Comparison of ENCODE assay signal across 1 cellular context in genomic region chr3:107431298-107432012, GRCh38.
TF ChIP-seq lines count a peak whose summit lies in the region.

No MANE protein-coding gene starts in this region.

TF ChIP-seq in H1, 55 proteins besides CTCF, POLR2A, EP300 and RAD21 (continued from another document):
- no peak for TF ChIP-seq KDM1A (IDR thresholded peaks at IDR 0.05; ENCODE audit: borderline replicate concordance, low read length)
- TF ChIP-seq CBX5 (IDR thresholded peaks at IDR 0.05; ENCODE audit: low read depth, low read length): no peak
- 0 out of 4 replicates have a peak, but pooled peaks of 1 of the 2 experiments have one; percentile 17 for TF ChIP-seq SIN3A (conservative IDR thresholded peaks at IDR 0.05 in 1 of 2, IDR thresholded peaks at IDR 0.05 in 1 of 2; ENCODE audit: low read depth in 1 of 2, low read length in 2 of 2)
- no peak for TF ChIP-seq TEAD4 (IDR thresholded peaks at IDR 0.05; ENCODE audit: low read depth, low read length)
- TF ChIP-seq RBBP5 (IDR thresholded peaks at IDR 0.05; ENCODE audit: borderline replicate concordance, low read depth, low read length): peak; percentile 61; the same call in 1 of the 2 replicates
- peak; percentile 24; the same call in 1 of the 2 replicates for TF ChIP-seq GTF2F1 (IDR thresholded peaks at IDR 0.05; ENCODE audit: borderline replicate concordance, low read depth, low read length)
- no peak for TF ChIP-seq CREB1 (IDR thresholded peaks at IDR 0.05)
- TF ChIP-seq TAF1 (IDR thresholded peaks at IDR 0.05; ENCODE audit: low read depth, low read length): peak; percentile 84
- no peak for TF ChIP-seq TAF7 (optimal IDR thresholded peaks at IDR 0.05; ENCODE audit: borderline replicate concordance, low read depth, low read length)
- TF ChIP-seq, protein P1, sequence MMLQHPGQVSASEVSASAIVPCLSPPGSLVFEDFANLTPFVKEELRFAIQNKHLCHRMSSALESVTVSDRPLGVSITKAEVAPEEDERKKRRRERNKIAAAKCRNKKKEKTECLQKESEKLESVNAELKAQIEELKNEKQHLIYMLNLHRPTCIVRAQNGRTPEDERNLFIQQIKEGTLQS (IDR thresholded peaks at IDR 0.05; ENCODE audit: insufficient read depth, low read depth, low read length): no peak
- no peak for TF ChIP-seq CHD1 (IDR thresholded peaks at IDR 0.05; ENCODE audit: low read depth, low read length)
- no peak for TF ChIP-seq CHD2 (IDR thresholded peaks at IDR 0.05; ENCODE audit: low read length)
- TF ChIP-seq ZNF274 (IDR thresholded peaks at IDR 0.05; ENCODE audit: borderline replicate concordance, extremely low read depth, low read length): no peak
- TF ChIP-seq, protein P2, sequence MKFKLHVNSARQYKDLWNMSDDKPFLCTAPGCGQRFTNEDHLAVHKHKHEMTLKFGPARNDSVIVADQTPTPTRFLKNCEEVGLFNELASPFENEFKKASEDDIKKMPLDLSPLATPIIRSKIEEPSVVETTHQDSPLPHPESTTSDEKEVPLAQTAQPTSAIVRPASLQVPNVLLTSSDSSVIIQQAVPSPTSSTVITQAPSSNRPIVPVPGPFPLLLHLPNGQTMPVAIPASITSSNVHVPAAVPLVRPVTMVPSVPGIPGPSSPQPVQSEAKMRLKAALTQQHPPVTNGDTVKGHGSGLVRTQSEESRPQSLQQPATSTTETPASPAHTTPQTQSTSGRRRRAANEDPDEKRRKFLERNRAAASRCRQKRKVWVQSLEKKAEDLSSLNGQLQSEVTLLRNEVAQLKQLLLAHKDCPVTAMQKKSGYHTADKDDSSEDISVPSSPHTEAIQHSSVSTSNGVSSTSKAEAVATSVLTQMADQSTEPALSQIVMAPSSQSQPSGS (IDR thresholded peaks at IDR 0.05; ENCODE audit: low read length): no peak
- TF ChIP-seq RFX5 (IDR thresholded peaks at IDR 0.05; ENCODE audit: borderline replicate concordance, low read depth, low read length): no peak
- TF ChIP-seq POLR2AphosphoS5 (IDR thresholded peaks at IDR 0.05; ENCODE audit: low read depth, low read length): peak; percentile 46; the same call in 1 of the 2 replicates
- no peak for TF ChIP-seq BCL11A (IDR thresholded peaks at IDR 0.05; ENCODE audit: low read depth in 2 of 2, low read length in 2 of 2)
- no peak for TF ChIP-seq USF2 (IDR thresholded peaks at IDR 0.05; ENCODE audit: low read length)
- TF ChIP-seq POU5F1 (IDR thresholded peaks at IDR 0.05; ENCODE audit: low read depth, low read length): no peak
- no peak for TF ChIP-seq ASH2L (IDR thresholded peaks at IDR 0.05; ENCODE audit: low read length)
- no peak for TF ChIP-seq BRCA1 (IDR thresholded peaks at IDR 0.05; ENCODE audit: low read depth, low read length)
- TF ChIP-seq CEBPB (IDR thresholded peaks at IDR 0.05; ENCODE audit: low read depth, low read length): no peak
- no peak for TF ChIP-seq NRF1 (IDR thresholded peaks at IDR 0.05; ENCODE audit: low read depth, low read length)
- no peak for TF ChIP-seq JUND (IDR thresholded peaks at IDR 0.05; ENCODE audit: low read length)
- TF ChIP-seq SRF (IDR thresholded peaks at IDR 0.05; ENCODE audit: low read depth, low read length): no peak
- TF ChIP-seq, protein P3, sequence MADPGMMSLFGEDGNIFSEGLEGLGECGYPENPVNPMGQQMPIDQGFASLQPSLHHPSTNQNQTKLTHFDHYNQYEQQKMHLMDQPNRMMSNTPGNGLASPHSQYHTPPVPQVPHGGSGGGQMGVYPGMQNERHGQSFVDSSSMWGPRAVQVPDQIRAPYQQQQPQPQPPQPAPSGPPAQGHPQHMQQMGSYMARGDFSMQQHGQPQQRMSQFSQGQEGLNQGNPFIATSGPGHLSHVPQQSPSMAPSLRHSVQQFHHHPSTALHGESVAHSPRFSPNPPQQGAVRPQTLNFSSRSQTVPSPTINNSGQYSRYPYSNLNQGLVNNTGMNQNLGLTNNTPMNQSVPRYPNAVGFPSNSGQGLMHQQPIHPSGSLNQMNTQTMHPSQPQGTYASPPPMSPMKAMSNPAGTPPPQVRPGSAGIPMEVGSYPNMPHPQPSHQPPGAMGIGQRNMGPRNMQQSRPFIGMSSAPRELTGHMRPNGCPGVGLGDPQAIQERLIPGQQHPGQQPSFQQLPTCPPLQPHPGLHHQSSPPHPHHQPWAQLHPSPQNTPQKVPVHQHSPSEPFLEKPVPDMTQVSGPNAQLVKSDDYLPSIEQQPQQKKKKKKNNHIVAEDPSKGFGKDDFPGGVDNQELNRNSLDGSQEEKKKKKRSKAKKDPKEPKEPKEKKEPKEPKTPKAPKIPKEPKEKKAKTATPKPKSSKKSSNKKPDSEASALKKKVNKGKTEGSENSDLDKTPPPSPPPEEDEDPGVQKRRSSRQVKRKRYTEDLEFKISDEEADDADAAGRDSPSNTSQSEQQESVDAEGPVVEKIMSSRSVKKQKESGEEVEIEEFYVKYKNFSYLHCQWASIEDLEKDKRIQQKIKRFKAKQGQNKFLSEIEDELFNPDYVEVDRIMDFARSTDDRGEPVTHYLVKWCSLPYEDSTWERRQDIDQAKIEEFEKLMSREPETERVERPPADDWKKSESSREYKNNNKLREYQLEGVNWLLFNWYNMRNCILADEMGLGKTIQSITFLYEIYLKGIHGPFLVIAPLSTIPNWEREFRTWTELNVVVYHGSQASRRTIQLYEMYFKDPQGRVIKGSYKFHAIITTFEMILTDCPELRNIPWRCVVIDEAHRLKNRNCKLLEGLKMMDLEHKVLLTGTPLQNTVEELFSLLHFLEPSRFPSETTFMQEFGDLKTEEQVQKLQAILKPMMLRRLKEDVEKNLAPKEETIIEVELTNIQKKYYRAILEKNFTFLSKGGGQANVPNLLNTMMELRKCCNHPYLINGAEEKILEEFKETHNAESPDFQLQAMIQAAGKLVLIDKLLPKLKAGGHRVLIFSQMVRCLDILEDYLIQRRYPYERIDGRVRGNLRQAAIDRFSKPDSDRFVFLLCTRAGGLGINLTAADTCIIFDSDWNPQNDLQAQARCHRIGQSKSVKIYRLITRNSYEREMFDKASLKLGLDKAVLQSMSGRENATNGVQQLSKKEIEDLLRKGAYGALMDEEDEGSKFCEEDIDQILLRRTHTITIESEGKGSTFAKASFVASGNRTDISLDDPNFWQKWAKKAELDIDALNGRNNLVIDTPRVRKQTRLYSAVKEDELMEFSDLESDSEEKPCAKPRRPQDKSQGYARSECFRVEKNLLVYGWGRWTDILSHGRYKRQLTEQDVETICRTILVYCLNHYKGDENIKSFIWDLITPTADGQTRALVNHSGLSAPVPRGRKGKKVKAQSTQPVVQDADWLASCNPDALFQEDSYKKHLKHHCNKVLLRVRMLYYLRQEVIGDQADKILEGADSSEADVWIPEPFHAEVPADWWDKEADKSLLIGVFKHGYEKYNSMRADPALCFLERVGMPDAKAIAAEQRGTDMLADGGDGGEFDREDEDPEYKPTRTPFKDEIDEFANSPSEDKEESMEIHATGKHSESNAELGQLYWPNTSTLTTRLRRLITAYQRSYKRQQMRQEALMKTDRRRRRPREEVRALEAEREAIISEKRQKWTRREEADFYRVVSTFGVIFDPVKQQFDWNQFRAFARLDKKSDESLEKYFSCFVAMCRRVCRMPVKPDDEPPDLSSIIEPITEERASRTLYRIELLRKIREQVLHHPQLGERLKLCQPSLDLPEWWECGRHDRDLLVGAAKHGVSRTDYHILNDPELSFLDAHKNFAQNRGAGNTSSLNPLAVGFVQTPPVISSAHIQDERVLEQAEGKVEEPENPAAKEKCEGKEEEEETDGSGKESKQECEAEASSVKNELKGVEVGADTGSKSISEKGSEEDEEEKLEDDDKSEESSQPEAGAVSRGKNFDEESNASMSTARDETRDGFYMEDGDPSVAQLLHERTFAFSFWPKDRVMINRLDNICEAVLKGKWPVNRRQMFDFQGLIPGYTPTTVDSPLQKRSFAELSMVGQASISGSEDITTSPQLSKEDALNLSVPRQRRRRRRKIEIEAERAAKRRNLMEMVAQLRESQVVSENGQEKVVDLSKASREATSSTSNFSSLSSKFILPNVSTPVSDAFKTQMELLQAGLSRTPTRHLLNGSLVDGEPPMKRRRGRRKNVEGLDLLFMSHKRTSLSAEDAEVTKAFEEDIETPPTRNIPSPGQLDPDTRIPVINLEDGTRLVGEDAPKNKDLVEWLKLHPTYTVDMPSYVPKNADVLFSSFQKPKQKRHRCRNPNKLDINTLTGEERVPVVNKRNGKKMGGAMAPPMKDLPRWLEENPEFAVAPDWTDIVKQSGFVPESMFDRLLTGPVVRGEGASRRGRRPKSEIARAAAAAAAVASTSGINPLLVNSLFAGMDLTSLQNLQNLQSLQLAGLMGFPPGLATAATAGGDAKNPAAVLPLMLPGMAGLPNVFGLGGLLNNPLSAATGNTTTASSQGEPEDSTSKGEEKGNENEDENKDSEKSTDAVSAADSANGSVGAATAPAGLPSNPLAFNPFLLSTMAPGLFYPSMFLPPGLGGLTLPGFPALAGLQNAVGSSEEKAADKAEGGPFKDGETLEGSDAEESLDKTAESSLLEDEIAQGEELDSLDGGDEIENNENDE (IDR thresholded peaks at IDR 0.05; ENCODE audit: insufficient replicate concordance, low read length): no peak
- TF ChIP-seq JUN (IDR thresholded peaks at IDR 0.05; ENCODE audit: low read depth, low read length): no peak
- TF ChIP-seq RXRA (IDR thresholded peaks at IDR 0.05; ENCODE audit: insufficient read depth, low read depth, low read length): no peak
- TF ChIP-seq MAX (IDR thresholded peaks at IDR 0.05): peak; percentile 31; the same call in 1 of the 2 replicates
- TF ChIP-seq SIX5 (IDR thresholded peaks at IDR 0.05; ENCODE audit: low read depth, low read length): no peak
- no peak for TF ChIP-seq KDM5A (IDR thresholded peaks at IDR 0.05; ENCODE audit: low read length)
- peak; percentile 77 for TF ChIP-seq PHF8 (conservative IDR thresholded peaks at IDR 0.05; ENCODE audit: low read depth, low read length)
- no peak for TF ChIP-seq SP4 (IDR thresholded peaks at IDR 0.05; ENCODE audit: low read length)
- no peak for TF ChIP-seq SIRT6 (IDR thresholded peaks at IDR 0.05; ENCODE audit: low read length)
- no peak for TF ChIP-seq E2F6 (IDR thresholded peaks at IDR 0.05)
- TF ChIP-seq CBX8 (IDR thresholded peaks at IDR 0.05; ENCODE audit: borderline replicate concordance, low read depth, low read length): no peak
- TF ChIP-seq SUZ12 (IDR thresholded peaks at IDR 0.05; ENCODE audit: low read length): no peak
- no peak for TF ChIP-seq RNF2 (IDR thresholded peaks at IDR 0.05; ENCODE audit: borderline replicate concordance, low read depth, low read length, missing control alignments, poor library complexity, severe bottlenecking)
- no peak for TF ChIP-seq MAFK (IDR thresholded peaks at IDR 0.05; ENCODE audit: low read depth, low read length)
- TF ChIP-seq HDAC2 (IDR thresholded peaks at IDR 0.05; ENCODE audit: borderline replicate concordance in 1 of 2, low read depth in 2 of 2, low read length in 2 of 2): no peak
- no peak for TF ChIP-seq NANOG (IDR thresholded peaks at IDR 0.05; ENCODE audit: insufficient read depth, low read depth, low read length, poor library complexity, severe bottlenecking)
- peak; percentile 82; the same call in 1 of the 2 replicates for TF ChIP-seq TBP (IDR thresholded peaks at IDR 0.05; ENCODE audit: low read depth, low read length)
- TF ChIP-seq CTBP2 (IDR thresholded peaks at IDR 0.05; ENCODE audit: borderline replicate concordance, insufficient read depth, insufficient read length, low read length): peak; percentile 30
- peak; percentile 73 for TF ChIP-seq YY1 (IDR thresholded peaks at IDR 0.05; ENCODE audit: low read depth, low read length)
- TF ChIP-seq HDAC6 (IDR thresholded peaks at IDR 0.05; ENCODE audit: low read depth, low read length): no peak
- TF ChIP-seq SP2 (IDR thresholded peaks at IDR 0.05; ENCODE audit: low read length): no peak
- no peak for TF ChIP-seq TCF12 (IDR thresholded peaks at IDR 0.05; ENCODE audit: low read depth, low read length)
- TF ChIP-seq GABPA (IDR thresholded peaks at IDR 0.05; ENCODE audit: borderline replicate concordance, insufficient read depth, low read length): no peak
